ENCODE assay signal across 2 cellular contexts in genomic region chr3:119559441-119559963, GRCh38.
TF ChIP-seq lines count a peak whose summit lies in the region.

CD80 (minus strand) TSS chr3:119559614; CDS start chr3:119557728, 1,886 bp downstream.

TF ChIP-seq in GM23338, 12 proteins besides CTCF, POLR2A, EP300 and RAD21 (continued from another document):
- TF ChIP-seq, protein P1, sequence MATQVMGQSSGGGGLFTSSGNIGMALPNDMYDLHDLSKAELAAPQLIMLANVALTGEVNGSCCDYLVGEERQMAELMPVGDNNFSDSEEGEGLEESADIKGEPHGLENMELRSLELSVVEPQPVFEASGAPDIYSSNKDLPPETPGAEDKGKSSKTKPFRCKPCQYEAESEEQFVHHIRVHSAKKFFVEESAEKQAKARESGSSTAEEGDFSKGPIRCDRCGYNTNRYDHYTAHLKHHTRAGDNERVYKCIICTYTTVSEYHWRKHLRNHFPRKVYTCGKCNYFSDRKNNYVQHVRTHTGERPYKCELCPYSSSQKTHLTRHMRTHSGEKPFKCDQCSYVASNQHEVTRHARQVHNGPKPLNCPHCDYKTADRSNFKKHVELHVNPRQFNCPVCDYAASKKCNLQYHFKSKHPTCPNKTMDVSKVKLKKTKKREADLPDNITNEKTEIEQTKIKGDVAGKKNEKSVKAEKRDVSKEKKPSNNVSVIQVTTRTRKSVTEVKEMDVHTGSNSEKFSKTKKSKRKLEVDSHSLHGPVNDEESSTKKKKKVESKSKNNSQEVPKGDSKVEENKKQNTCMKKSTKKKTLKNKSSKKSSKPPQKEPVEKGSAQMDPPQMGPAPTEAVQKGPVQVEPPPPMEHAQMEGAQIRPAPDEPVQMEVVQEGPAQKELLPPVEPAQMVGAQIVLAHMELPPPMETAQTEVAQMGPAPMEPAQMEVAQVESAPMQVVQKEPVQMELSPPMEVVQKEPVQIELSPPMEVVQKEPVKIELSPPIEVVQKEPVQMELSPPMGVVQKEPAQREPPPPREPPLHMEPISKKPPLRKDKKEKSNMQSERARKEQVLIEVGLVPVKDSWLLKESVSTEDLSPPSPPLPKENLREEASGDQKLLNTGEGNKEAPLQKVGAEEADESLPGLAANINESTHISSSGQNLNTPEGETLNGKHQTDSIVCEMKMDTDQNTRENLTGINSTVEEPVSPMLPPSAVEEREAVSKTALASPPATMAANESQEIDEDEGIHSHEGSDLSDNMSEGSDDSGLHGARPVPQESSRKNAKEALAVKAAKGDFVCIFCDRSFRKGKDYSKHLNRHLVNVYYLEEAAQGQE (IDR thresholded peaks at IDR 0.05; ENCODE audit: unreplicated experiment) = no peak
- TF ChIP-seq EZH2 (IDR thresholded peaks at IDR 0.05; ENCODE audit: low read depth, unreplicated experiment) (no peak), EZH2phosphoT487 (IDR thresholded peaks at IDR 0.05; ENCODE audit: unreplicated experiment) (no peak), ZNF462 (CRISPR knock-in tag; IDR thresholded peaks at IDR 0.05) (no peak), ETS1 (IDR thresholded peaks at IDR 0.05) (no peak), JUNB (IDR thresholded peaks at IDR 0.05; ENCODE audit: unreplicated experiment) (no peak), CREB1 (CRISPR knock-in tag; IDR thresholded peaks at IDR 0.05; ENCODE audit: low read depth) (no peak), ZNF331 (CRISPR knock-in tag; IDR thresholded peaks at IDR 0.05; ENCODE audit: low read depth) (no peak), NANOG (IDR thresholded peaks at IDR 0.05; ENCODE audit: borderline replicate concordance) (no peak)
TF ChIP-seq in GM23338: peak in this region for 0.

TF ChIP-seq in liver, 16 proteins besides CTCF, POLR2A, EP300 and RAD21 (continued from another document):
- TF ChIP-seq, protein P1 (IDR thresholded peaks at IDR 0.05) = no peak
- no peak for TF ChIP-seq HNF4G (IDR thresholded peaks at IDR 0.05)
- TF ChIP-seq, protein P2, sequence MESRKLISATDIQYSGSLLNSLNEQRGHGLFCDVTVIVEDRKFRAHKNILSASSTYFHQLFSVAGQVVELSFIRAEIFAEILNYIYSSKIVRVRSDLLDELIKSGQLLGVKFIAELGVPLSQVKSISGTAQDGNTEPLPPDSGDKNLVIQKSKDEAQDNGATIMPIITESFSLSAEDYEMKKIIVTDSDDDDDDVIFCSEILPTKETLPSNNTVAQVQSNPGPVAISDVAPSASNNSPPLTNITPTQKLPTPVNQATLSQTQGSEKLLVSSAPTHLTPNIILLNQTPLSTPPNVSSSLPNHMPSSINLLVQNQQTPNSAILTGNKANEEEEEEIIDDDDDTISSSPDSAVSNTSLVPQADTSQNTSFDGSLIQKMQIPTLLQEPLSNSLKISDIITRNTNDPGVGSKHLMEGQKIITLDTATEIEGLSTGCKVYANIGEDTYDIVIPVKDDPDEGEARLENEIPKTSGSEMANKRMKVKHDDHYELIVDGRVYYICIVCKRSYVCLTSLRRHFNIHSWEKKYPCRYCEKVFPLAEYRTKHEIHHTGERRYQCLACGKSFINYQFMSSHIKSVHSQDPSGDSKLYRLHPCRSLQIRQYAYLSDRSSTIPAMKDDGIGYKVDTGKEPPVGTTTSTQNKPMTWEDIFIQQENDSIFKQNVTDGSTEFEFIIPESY (IDR thresholded peaks at IDR 0.05) = no peak
- no peak for TF ChIP-seq FOXA1 (IDR thresholded peaks at IDR 0.05)
TF ChIP-seq in liver: peak in this region for 0.
